20 cellular contexts compared by ENCODE assay signal in the genomic region with DNA sequence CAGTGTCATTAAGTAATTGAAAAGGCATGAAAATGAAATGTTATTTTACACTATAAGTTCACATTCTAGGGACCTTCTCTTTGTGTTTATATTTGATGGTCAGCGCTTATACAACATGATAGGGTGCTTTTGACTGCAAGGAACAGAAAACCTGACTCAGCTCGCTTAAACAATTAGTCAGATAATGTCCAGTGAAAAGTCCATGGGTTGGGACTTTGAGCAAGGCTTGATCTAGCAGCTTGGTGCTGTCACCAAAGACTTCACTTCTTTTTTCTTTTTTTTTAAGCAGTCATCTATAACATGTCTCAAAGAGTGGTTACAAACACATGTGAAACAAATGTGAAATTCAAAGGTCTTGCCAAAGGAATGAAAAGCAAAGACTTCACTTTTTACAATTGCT. TPM values are rescaled to one million over a fixed set of nuclear protein-coding genes. Genes with fewer than 3 reads are reported as not detected.
DNase-seq lines count a peak whose midpoint lies in the region; ATAC-seq, FAIRE-seq and TF ChIP-seq lines count a peak whose summit lies in the region.
"Had no signal": no experiment of that assay in that cellular context is flagged by ENCODE, and none has a peak within 500 bp of the region (broad histone marks: within the 10 kb centered on the region; RNA-seq: fewer than 3 reads in every experiment).

No MANE protein-coding gene starts in this region.

- peaks cover 16% of the 10 kb centered on the region for H3K36me3 ChIP-seq in astrocyte (ENCODE audit: insufficient read depth, low read length)
- no peaks in the 10 kb centered on the region for H3K36me3 ChIP-seq in hepatocyte (replicated peaks; ENCODE audit: insufficient read depth, low read depth)
- no peaks in the 10 kb centered on the region for H3K36me3 ChIP-seq in transverse colon

- peaks cover 18% of the 10 kb centered on the region for H3K36me3 Mint-ChIP-seq in HFFc6 (ENCODE audit: low read depth)
- H3K36me3 Mint-ChIP-seq in astrocyte (ENCODE audit: low read depth, unreplicated experiment): peaks cover 6% of the 10 kb centered on the region
- H3K36me3 Mint-ChIP-seq in glutamatergic neuron (ENCODE audit: unreplicated experiment): peaks cover 5% of the 10 kb centered on the region

- intact Hi-C loops in transverse colon (cut with DNase I; ENCODE audit: low total_unique reads) (no loop called here), head of caudate nucleus (cut with DNase I) (loop anchor here (5.0 kb wide), 1 partner anchor 281 kb away; no protein-coding TSS in a partner anchor)

- no peak overlapping the region for H3K9ac ChIP-seq in astrocyte (ENCODE audit: low read length)

- H3K4me1 ChIP-seq in astrocyte (ENCODE audit: insufficient read depth, low read length): peaks cover 5% of the 10 kb centered on the region
- H3K4me1 ChIP-seq in hepatocyte (ENCODE audit: insufficient read depth): no peaks in the 10 kb centered on the region
- peaks cover 0 to 8% (median 3%) of the 10 kb centered on the region in 4 donors for H3K4me1 ChIP-seq in transverse colon

- 88% methylated on average over 2 of the region's 2 CpGs for WGBS in hepatocyte (ENCODE audit: low lambda C conversion rate, missing lambda C conversion rate)
- 85 to 92% methylated on average over 2 of the region's 2 CpGs for WGBS in transverse colon (ENCODE audit: low coverage in 1 of 2), 2 donors

- no peaks in the 10 kb centered on the region for H3K79me2 ChIP-seq in astrocyte (ENCODE audit: insufficient read depth, low read length)
- no peaks in the 10 kb centered on the region for H3K79me2 ChIP-seq in hepatocyte

- H3K9me3 Mint-ChIP-seq in HFFc6 (no peaks in the 10 kb centered on the region), astrocyte (ENCODE audit: unreplicated experiment) (peaks cover 2% of the 10 kb centered on the region), glutamatergic neuron (ENCODE audit: unreplicated experiment) (peaks cover 4% of the 10 kb centered on the region)

- DNase-seq in HFFc6: no peak
- DNase-seq in astrocyte (ENCODE audit: low read depth): no peak
- no peak for DNase-seq in hepatocyte (ENCODE audit: low spot score)
- DNase-seq in glutamatergic neuron: no peak
- no peak for DNase-seq in transverse colon
- no peak for DNase-seq in head of caudate nucleus
- DNase-seq: EL, GDM1, GOT3, NCI-H1048, NCI-H1417, NCI-H1694, NCI-H2081, NCI-H2227 treated with DMSO at 0.1 percent for 48 hours, NCI-H526 treated with DMSO at 0.1 percent for 48 hours, RPMI8226, SHP77 had no signal

- H3K4me3 Mint-ChIP-seq in HFFc6: no peak overlapping the region
- H3K4me3 Mint-ChIP-seq in astrocyte (ENCODE audit: unreplicated experiment): no peak overlapping the region
- H3K4me3 Mint-ChIP-seq in glutamatergic neuron (ENCODE audit: unreplicated experiment): no peak overlapping the region

- H3K27ac Mint-ChIP-seq in HFFc6: peak overlapping the region; percentile 48
- H3K27ac Mint-ChIP-seq in astrocyte (ENCODE audit: unreplicated experiment): no peak overlapping the region
- no peak overlapping the region for H3K27ac Mint-ChIP-seq in glutamatergic neuron (ENCODE audit: unreplicated experiment)

- no peak for ATAC-seq in GM18502 (IDR thresholded peaks at IDR 0.05; ENCODE audit: poor library complexity, unreplicated experiment)
- ATAC-seq: GM12878 had no signal

- TF ChIP-seq CTCF in HFFc6 (IDR thresholded peaks at IDR 0.05) (no peak), astrocyte (IDR thresholded peaks at IDR 0.05; ENCODE audit: insufficient read depth, low read depth, low read length) (no peak), hepatocyte (IDR thresholded peaks at IDR 0.05; ENCODE audit: poor library complexity) (no peak), glutamatergic neuron (IDR thresholded peaks at IDR 0.05; ENCODE audit: partially characterized antibody, unreplicated experiment) (no peak), transverse colon (IDR thresholded peaks at IDR 0.05) (no peak)

- no peak for TF ChIP-seq EP300 in transverse colon (IDR thresholded peaks at IDR 0.05; ENCODE audit: low read depth)

- H4K20me1 ChIP-seq in astrocyte (ENCODE audit: insufficient read depth, low read length) (peaks cover 6% of the 10 kb centered on the region), hepatocyte (ENCODE audit: insufficient read depth, poor library complexity, severe bottlenecking) (no peaks in the 10 kb centered on the region)

- no peak overlapping the region for H3K4me2 ChIP-seq in astrocyte (ENCODE audit: low read length)
- H3K4me2 ChIP-seq in hepatocyte: no peak overlapping the region

- TF ChIP-seq POLR2A in transverse colon (IDR thresholded peaks at IDR 0.05): no peak

- H3K4me3 ChIP-seq in astrocyte (ENCODE audit: insufficient read depth, low read depth, low read length): no peak overlapping the region
- no peak overlapping the region for H3K4me3 ChIP-seq in hepatocyte
- H3K4me3 ChIP-seq in transverse colon: no peak overlapping the region
- H3K4me3 ChIP-seq: GM12878, HAP-1 had no signal

- H3K27me3 Mint-ChIP-seq in HFFc6 (ENCODE audit: insufficient read depth) (peaks cover 12% of the 10 kb centered on the region), astrocyte (ENCODE audit: low read depth, unreplicated experiment) (no peaks in the 10 kb centered on the region), glutamatergic neuron (ENCODE audit: unreplicated experiment) (no peaks in the 10 kb centered on the region)

- H3K27me3 ChIP-seq in astrocyte (ENCODE audit: insufficient read depth, low read length) (no peaks in the 10 kb centered on the region), hepatocyte (no peaks in the 10 kb centered on the region), transverse colon (no peaks in the 10 kb centered on the region)

- FAIRE-seq in astrocyte (lab: Jason Lieb, UNC): peak; percentile 66
- FAIRE-seq: GM12878 had no signal

- H3K4me1 Mint-ChIP-seq in HFFc6 (ENCODE audit: low read depth) (peaks cover 72% of the 10 kb centered on the region), astrocyte (ENCODE audit: low read depth, unreplicated experiment) (peaks cover 22% of the 10 kb centered on the region), glutamatergic neuron (ENCODE audit: low read depth, unreplicated experiment) (no peaks in the 10 kb centered on the region)

- in situ Hi-C loops in transverse colon (cut with MboI; ENCODE audit: low pct_ligation_motif_present in 1 of 4, low pct_unique_long_range_greater_than_20kb in 1 of 4, low sequenced_read_pairs in 3 of 4): loop anchor here (10.0 to 25.0 kb wide), 2 partner anchors 279 to 511 kb away; no protein-coding TSS in a partner anchor

- no peaks in the 10 kb centered on the region for H3K9me2 ChIP-seq in hepatocyte (replicated peaks; ENCODE audit: insufficient read depth)

- H2AFZ ChIP-seq in astrocyte (ENCODE audit: low read depth, low read length) (no peak overlapping the region), hepatocyte (no peak overlapping the region)

- H3K27ac ChIP-seq in astrocyte (ENCODE audit: low read depth, low read length): no peak overlapping the region
- peak overlapping the region; percentile 52 for H3K27ac ChIP-seq in hepatocyte
- no peak overlapping the region for H3K27ac ChIP-seq in transverse colon

- H3K9me3 ChIP-seq in astrocyte (ENCODE audit: insufficient read depth, low read depth, low read length) (no peaks in the 10 kb centered on the region), hepatocyte (ENCODE audit: low read depth) (no peaks in the 10 kb centered on the region), transverse colon (no peaks in the 10 kb centered on the region)
- H3K9me3 ChIP-seq: HAP-1 had no signal

RNA-seq across cellular contexts. Expression of a gene that starts 15.4 kb away (rescaled TPM):
- total RNA-seq in HFFc6 (2021; fragmentation: NEBNext Ultra II Directional; extraction: Animal tissue kit (Norgen Biotek cat#: 25700)): 100 to 1,000 TPM; 150 to 457 (median 176) TPM
- total RNA-seq in astrocyte (36.1 and 55.7 TPM in 2 replicates), hepatocyte (261 and 281 TPM in 2 replicates), glutamatergic neuron (ENCODE audit: unreplicated experiment) (0.93 TPM), transverse colon (100 to 1,000 TPM in 1 of 4 donors, 10 to 100 TPM in 3; 35.9 to 105 (median 59.3) TPM)
- 390 and 412 TPM in 2 replicates for polyA plus RNA-seq in hepatocyte

Comparison
In these comparisons a context has a peak if more than half of its experiments do, and no peak if none do; other contexts are left out.
1. RNA of a gene that starts 15.4 kb away (total RNA-seq): 261 to 281 TPM in hepatocyte, 150 to 457 TPM in HFFc6, 35.9 to 105 TPM in transverse colon and 36.1 to 55.7 TPM in astrocyte; 0.93 TPM in glutamatergic neuron (single experiment); every median in the first group is over 10 times any median in the second.